1 cellular context compared by ENCODE assay signal in the genomic region with DNA sequence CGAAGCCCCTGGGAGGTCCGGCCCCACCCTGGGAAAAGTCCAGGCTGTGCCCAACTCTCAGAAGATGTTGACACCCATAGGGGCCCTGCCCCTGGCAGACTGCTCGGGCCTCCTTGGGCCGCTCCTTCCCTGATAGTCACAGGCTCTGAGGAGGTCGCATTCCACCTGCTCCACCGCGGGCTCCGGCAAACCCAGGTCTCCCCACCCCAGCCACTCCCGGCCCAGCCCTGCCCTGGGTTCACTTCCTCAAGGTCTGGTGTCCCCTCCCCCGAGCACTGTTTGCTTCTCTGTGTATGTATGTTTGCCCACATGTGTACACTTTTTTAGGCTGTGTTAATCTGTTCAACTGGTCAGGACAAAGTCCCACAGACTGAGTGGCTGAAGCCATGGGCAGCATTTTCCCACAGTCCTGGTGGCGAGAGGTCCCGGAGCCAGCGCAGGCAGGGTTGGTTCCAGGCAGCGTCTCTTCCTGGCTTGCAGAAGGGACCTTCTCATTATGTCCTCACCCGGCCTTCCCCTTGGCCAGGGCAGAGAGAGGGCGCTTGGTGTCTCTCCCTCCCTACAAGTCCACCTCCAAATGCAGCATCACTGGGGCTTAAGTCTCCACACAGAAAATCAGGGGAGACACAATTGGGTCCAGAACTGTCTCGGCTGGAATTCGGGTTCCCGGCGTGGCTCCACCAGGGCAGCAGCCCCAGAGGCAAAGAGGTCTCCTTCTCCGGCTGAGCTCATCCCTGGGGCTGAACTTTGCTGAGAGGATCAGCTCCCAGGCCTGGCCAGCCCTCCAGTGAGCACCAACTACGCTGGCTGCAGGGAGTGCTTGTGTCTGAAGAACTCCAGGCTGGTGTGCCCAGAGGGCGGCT.
TF ChIP-seq lines count a peak whose summit lies in the region.

No MANE protein-coding gene starts in this region.

TF ChIP-seq in liver, 16 proteins besides CTCF, POLR2A, EP300 and RAD21:
- peak in 1 of 2 donors; percentile 71 for TF ChIP-seq GABPA (IDR thresholded peaks at IDR 0.05 in 1 of 2, conservative IDR thresholded peaks at IDR 0.05 in 1 of 2)
- TF ChIP-seq, protein P1, sequence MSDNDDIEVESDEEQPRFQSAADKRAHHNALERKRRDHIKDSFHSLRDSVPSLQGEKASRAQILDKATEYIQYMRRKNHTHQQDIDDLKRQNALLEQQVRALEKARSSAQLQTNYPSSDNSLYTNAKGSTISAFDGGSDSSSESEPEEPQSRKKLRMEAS (IDR thresholded peaks at IDR 0.05): peak; percentile 80
- TF ChIP-seq FOXA1 (IDR thresholded peaks at IDR 0.05): peak; percentile 65
- no peak for TF ChIP-seq NR2F2 (IDR thresholded peaks at IDR 0.05)
- TF ChIP-seq FOXA2 (IDR thresholded peaks at IDR 0.05): peak; percentile 81
- TF ChIP-seq HNF4G (IDR thresholded peaks at IDR 0.05): peak; percentile 77
- TF ChIP-seq SP1 (IDR thresholded peaks at IDR 0.05): peak; percentile 93
- TF ChIP-seq EGR1 (IDR thresholded peaks at IDR 0.05; ENCODE audit: low read depth in 2 of 2): peak in 1 of 2 donors; percentile 57
- TF ChIP-seq JUND (IDR thresholded peaks at IDR 0.05): peak in 1 of 2 donors; percentile 10
- peak; percentile 60 to 84 for TF ChIP-seq RXRA (IDR thresholded peaks at IDR 0.05)
- TF ChIP-seq, protein P2, sequence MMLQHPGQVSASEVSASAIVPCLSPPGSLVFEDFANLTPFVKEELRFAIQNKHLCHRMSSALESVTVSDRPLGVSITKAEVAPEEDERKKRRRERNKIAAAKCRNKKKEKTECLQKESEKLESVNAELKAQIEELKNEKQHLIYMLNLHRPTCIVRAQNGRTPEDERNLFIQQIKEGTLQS (IDR thresholded peaks at IDR 0.05): no peak
- TF ChIP-seq HNF4A (conservative IDR thresholded peaks at IDR 0.05): peak; percentile 89 to 92
- TF ChIP-seq TAF1 (conservative IDR thresholded peaks at IDR 0.05): peak; percentile 73
- TF ChIP-seq, protein P3, sequence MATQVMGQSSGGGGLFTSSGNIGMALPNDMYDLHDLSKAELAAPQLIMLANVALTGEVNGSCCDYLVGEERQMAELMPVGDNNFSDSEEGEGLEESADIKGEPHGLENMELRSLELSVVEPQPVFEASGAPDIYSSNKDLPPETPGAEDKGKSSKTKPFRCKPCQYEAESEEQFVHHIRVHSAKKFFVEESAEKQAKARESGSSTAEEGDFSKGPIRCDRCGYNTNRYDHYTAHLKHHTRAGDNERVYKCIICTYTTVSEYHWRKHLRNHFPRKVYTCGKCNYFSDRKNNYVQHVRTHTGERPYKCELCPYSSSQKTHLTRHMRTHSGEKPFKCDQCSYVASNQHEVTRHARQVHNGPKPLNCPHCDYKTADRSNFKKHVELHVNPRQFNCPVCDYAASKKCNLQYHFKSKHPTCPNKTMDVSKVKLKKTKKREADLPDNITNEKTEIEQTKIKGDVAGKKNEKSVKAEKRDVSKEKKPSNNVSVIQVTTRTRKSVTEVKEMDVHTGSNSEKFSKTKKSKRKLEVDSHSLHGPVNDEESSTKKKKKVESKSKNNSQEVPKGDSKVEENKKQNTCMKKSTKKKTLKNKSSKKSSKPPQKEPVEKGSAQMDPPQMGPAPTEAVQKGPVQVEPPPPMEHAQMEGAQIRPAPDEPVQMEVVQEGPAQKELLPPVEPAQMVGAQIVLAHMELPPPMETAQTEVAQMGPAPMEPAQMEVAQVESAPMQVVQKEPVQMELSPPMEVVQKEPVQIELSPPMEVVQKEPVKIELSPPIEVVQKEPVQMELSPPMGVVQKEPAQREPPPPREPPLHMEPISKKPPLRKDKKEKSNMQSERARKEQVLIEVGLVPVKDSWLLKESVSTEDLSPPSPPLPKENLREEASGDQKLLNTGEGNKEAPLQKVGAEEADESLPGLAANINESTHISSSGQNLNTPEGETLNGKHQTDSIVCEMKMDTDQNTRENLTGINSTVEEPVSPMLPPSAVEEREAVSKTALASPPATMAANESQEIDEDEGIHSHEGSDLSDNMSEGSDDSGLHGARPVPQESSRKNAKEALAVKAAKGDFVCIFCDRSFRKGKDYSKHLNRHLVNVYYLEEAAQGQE (IDR thresholded peaks at IDR 0.05): peak; percentile 64
- peak; percentile 71 for TF ChIP-seq YY1 (IDR thresholded peaks at IDR 0.05)
- TF ChIP-seq, protein P4, sequence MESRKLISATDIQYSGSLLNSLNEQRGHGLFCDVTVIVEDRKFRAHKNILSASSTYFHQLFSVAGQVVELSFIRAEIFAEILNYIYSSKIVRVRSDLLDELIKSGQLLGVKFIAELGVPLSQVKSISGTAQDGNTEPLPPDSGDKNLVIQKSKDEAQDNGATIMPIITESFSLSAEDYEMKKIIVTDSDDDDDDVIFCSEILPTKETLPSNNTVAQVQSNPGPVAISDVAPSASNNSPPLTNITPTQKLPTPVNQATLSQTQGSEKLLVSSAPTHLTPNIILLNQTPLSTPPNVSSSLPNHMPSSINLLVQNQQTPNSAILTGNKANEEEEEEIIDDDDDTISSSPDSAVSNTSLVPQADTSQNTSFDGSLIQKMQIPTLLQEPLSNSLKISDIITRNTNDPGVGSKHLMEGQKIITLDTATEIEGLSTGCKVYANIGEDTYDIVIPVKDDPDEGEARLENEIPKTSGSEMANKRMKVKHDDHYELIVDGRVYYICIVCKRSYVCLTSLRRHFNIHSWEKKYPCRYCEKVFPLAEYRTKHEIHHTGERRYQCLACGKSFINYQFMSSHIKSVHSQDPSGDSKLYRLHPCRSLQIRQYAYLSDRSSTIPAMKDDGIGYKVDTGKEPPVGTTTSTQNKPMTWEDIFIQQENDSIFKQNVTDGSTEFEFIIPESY (IDR thresholded peaks at IDR 0.05): no peak
